ENCODE assay signal across 28 cellular contexts in the genomic region with DNA sequence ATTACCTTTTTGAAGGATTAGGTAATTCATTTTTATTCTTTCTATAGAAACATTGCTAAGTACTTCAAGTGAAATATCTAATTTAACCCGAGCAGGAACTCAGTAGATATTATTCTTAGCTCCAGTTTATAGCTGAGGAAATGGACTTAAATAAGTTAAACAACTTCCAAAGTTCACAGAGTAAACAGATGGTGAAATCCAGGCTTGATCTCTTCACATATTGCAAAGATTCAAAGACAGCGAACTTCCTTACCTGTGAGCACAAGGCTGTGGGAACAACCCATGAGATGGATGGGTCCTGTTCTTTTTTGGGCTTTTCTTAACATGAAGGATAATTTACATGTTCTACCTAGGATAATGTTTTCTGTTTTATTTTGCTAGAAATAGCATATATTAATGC.
"Had no signal": no experiment of that assay in that cellular context is flagged by ENCODE, and none has a peak within 500 bp of the region (broad histone marks: within the 10 kb centered on the region; RNA-seq: fewer than 3 reads in every experiment).

No MANE protein-coding gene starts in this region.

- ATAC-seq: esophagus mucosa; gastrocnemius medialis; heart right ventricle; left cardiac atrium; left lung; left ventricle myocardium superior; lower lobe of right lung; mucosa of descending colon; naive thymus-derived CD8-positive, alpha-beta T cell had no signal

- DNase-seq: dermis blood vessel endothelial cell; dorsolateral prefrontal cortex; effector CD4-positive, alpha-beta T cell; effector memory CD4-positive, alpha-beta T cell; endodermal cell; erythroblast; esophagus squamous epithelium; foreskin fibroblast; foreskin melanocyte; gastrocnemius medialis; glutamatergic neuron; head of caudate nucleus; heart right ventricle; hippocampal formation; left cardiac atrium; left lung; left ventricle myocardium superior; lower lobe of right lung; mesenchymal stem cell; mucosa of descending colon; naive B cell; naive thymus-derived CD8-positive, alpha-beta T cell had no signal

- H3K4me1 ChIP-seq: heart right ventricle, left lung, lower lobe of right lung had no signal

- H3K27me3 ChIP-seq: dorsolateral prefrontal cortex, esophagus squamous epithelium, gastrocnemius medialis, left lung had no signal

- H3K36me3 ChIP-seq: esophagus squamous epithelium, gastrocnemius medialis, heart right ventricle, left lung, lower lobe of right lung had no signal

- FAIRE-seq: endometrium, islet of Langerhans, keratinocyte had no signal

- H3K9me3 ChIP-seq: esophagus squamous epithelium, gastrocnemius medialis, left lung, lower lobe of right lung, mucosa of descending colon had no signal

- H3K4me3 ChIP-seq: coronary artery, dorsolateral prefrontal cortex, esophagus squamous epithelium, gastrocnemius medialis, heart right ventricle, left lung, lower lobe of right lung, mucosa of descending colon had no signal

- H3K27ac ChIP-seq: coronary artery, dorsolateral prefrontal cortex, epithelial cell of prostate, esophagus squamous epithelium, gastrocnemius medialis, heart right ventricle, left lung, lower lobe of right lung had no signal
